In genomic region chr3:124834723-124835718, GRCh38 we compare ENCODE assay signal across 9 cellular contexts. TPM values are rescaled to one million over a fixed set of nuclear protein-coding genes. Genes with fewer than 3 reads are reported as not detected.
DNase-seq lines count a peak whose midpoint lies in the region; ATAC-seq lines count a peak whose summit lies in the region.
"Had no signal": no experiment of that assay in that cellular context is flagged by ENCODE, and none has a peak within 500 bp of the region (broad histone marks: within the 10 kb centered on the region; RNA-seq: fewer than 3 reads in every experiment).

No MANE protein-coding gene starts in this region.

- peak; percentile 72 for DNase-seq in NCI-H1694 treated with DMSO at 0.1 percent for 48 hours (lab: John Stamatoyannopoulos, UW)
- DNase-seq in activated CD4-positive, alpha-beta T cell treated with anti-CD3 and anti-CD28 coated beads for 1 hour, result peak; percentile 43
- DNase-seq in mesenchymal stem cell, result peak; percentile 97
- peak; percentile 7 to 17 for DNase-seq in stimulated activated CD8-positive, alpha-beta memory T cell treated with anti-CD3 and anti-CD28 coated beads, Interleukin-7, amount 100 ng/mL, for 48 hours (ENCODE audit: extremely low read depth in 1 of 2, low read depth in 1 of 2)
- no peak for DNase-seq in MG63

- H3K4ac ChIP-seq in mesenchymal stem cell (ENCODE audit: low read depth in 1 of 2, low read length in 2 of 2), result peak overlapping the region; percentile 10 to 35

- peak overlapping the region; percentile 20 for H3K27ac ChIP-seq in cingulate gyrus (ENCODE audit: low read depth, low read length)
- peak overlapping the region; percentile 88 for H3K27ac ChIP-seq in mesenchymal stem cell (ENCODE audit: low read length, poor library complexity, severe bottlenecking)
- H3K27ac ChIP-seq: neutrophil had no signal

- 13% methylated on average over 20 of the region's 20 CpGs for WGBS in mesenchymal stem cell

- H3K23ac ChIP-seq in mesenchymal stem cell (ENCODE audit: low read length in 2 of 2), result peak overlapping the region in 1 of 2 experiments; percentile 47

- H2AK5ac ChIP-seq in mesenchymal stem cell (ENCODE audit: low read length, severe bottlenecking), result no peak overlapping the region

- H3K9ac ChIP-seq in mesenchymal stem cell (ENCODE audit: low read length), result peak overlapping the region; percentile 12

- peak overlapping the region; percentile 46 to 88 for H2BK12ac ChIP-seq in mesenchymal stem cell (ENCODE audit: low read length in 2 of 2)

- H3K27me3 ChIP-seq in mesenchymal stem cell (ENCODE audit: control insufficient read depth in 1 of 2, insufficient read depth in 1 of 2, low read length in 2 of 2) (no peaks in the 10 kb centered on the region), MG63 (no peaks in the 10 kb centered on the region)

- peak overlapping the region; percentile 0 for H2BK5ac ChIP-seq in mesenchymal stem cell (ENCODE audit: low read depth, low read length, poor library complexity, severe bottlenecking)

- peaks cover 25% of the 10 kb centered on the region for H3K4me1 ChIP-seq in mesenchymal stem cell (ENCODE audit: control insufficient read depth, insufficient read depth, low read depth, low read length)

- peak overlapping the region; percentile 33 for H3K4me2 ChIP-seq in mesenchymal stem cell (ENCODE audit: low read length, poor library complexity, severe bottlenecking)

- ATAC-seq in GM18511 (IDR thresholded peaks at IDR 0.05; ENCODE audit: unreplicated experiment) (peak; percentile 94), HG02885 (IDR thresholded peaks at IDR 0.05; ENCODE audit: poor library complexity, unreplicated experiment) (peak; percentile 94)

- H3K79me1 ChIP-seq in mesenchymal stem cell (replicated peaks; ENCODE audit: low read length, poor library complexity, severe bottlenecking), result peaks cover 19% of the 10 kb centered on the region

- H4K91ac ChIP-seq in mesenchymal stem cell (ENCODE audit: low read length), result peak overlapping the region; percentile 10

- H3K4me3 ChIP-seq in mesenchymal stem cell (ENCODE audit: insufficient read depth in 1 of 2, low read depth in 1 of 2, low read length in 2 of 2), result no peak overlapping the region
- H3K4me3 ChIP-seq in MG63, result no peak overlapping the region

- no peak overlapping the region for H2AFZ ChIP-seq in mesenchymal stem cell (ENCODE audit: low read depth, low read length)

- H2BK120ac ChIP-seq in mesenchymal stem cell (ENCODE audit: low read depth, low read length), result no peak overlapping the region

- no peak overlapping the region for H2BK15ac ChIP-seq in mesenchymal stem cell (ENCODE audit: low read depth, poor library complexity, severe bottlenecking)

- no peak overlapping the region for H4K8ac ChIP-seq in mesenchymal stem cell (ENCODE audit: low read length)

- H3K9me3 ChIP-seq in mesenchymal stem cell (ENCODE audit: control insufficient read depth, low read length) (no peaks in the 10 kb centered on the region), MG63 (no peaks in the 10 kb centered on the region)
- H3K9me3 ChIP-seq: neutrophil had no signal

- peaks cover 19 to 50% of the 10 kb centered on the region in 2 experiments for H3K36me3 ChIP-seq in mesenchymal stem cell (ENCODE audit: control insufficient read depth in 1 of 2, insufficient read depth in 2 of 2, low read depth in 1 of 2, low read length in 2 of 2)
- H3K36me3 ChIP-seq in MG63, result peaks cover 6% of the 10 kb centered on the region; the same call in 1 of the 2 replicates
- H3K36me3 ChIP-seq: neutrophil had no signal

- H3K14ac ChIP-seq in mesenchymal stem cell (ENCODE audit: low read length in 2 of 2), result peak overlapping the region in 1 of 2 experiments; percentile 41

- H3K18ac ChIP-seq in mesenchymal stem cell (ENCODE audit: low read depth in 1 of 2, low read length in 2 of 2), result peak overlapping the region; percentile 30 to 97

RNA-seq across cellular contexts. Expression of gene ITGB5, which starts 52.1 kb away (rescaled TPM):
- polyA plus RNA-seq in mesenchymal stem cell (2013, experiment 1 of 2), result 478 TPM
- polyA plus RNA-seq in mesenchymal stem cell (2013, experiment 2 of 2), result 472 TPM
- total RNA-seq in MG63 (2014; rRNA removed; shearing (Covaris generic); ENCODE audit: low replicate concordance), result 115 and 121 TPM in 2 replicates
